Comparison of ENCODE assay signal across 1 cellular context in the genomic region with DNA sequence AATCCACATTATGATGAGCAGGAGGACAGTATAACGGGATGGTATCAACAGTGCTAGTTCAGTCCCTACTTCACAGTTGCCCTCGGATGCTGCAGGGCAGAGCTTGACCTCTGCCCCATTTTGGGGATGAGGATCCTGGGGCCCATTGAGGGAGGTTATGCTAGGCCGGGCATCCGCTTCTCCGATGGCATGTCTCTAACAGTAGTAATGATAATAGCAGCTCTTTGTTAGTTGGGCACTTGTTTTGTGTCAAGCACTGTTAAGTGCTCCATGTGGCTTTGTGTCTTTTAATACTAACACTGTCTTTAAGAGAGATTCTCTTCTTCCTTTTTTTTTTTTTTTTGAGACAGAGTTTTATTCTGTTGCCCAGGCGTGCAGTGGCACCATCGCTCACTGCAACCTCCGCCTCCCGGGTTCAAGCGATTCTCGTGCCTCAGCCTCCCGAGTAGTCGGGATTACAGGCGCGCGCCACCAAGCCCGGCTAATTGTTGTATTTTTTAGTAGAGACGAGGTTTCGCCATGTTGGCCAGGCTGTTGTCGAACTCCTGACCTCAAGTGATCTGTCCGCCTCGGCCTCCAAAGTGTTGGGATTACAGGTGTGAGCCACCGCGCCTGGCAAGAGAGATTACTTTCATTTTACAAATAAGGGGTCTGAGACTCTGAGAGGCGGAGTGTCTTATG.
TF ChIP-seq lines count a peak whose summit lies in the region.

No MANE protein-coding gene starts in this region.

TF ChIP-seq in H1, 55 proteins besides CTCF, POLR2A, EP300 and RAD21:
- TF ChIP-seq BCL11A (IDR thresholded peaks at IDR 0.05; ENCODE audit: low read depth in 2 of 2, low read length in 2 of 2) (no peak), ZNF274 (IDR thresholded peaks at IDR 0.05; ENCODE audit: borderline replicate concordance, extremely low read depth, low read length) (no peak), TAF7 (optimal IDR thresholded peaks at IDR 0.05; ENCODE audit: borderline replicate concordance, low read depth, low read length) (no peak), SUZ12 (IDR thresholded peaks at IDR 0.05; ENCODE audit: low read length) (no peak), HDAC6 (IDR thresholded peaks at IDR 0.05; ENCODE audit: low read depth, low read length) (no peak), CEBPB (IDR thresholded peaks at IDR 0.05; ENCODE audit: low read depth, low read length) (no peak), ASH2L (IDR thresholded peaks at IDR 0.05; ENCODE audit: low read length) (no peak), SIN3A (conservative IDR thresholded peaks at IDR 0.05 in 1 of 2, IDR thresholded peaks at IDR 0.05 in 1 of 2; ENCODE audit: low read depth in 1 of 2, low read length in 2 of 2) (no peak), TCF12 (IDR thresholded peaks at IDR 0.05; ENCODE audit: low read depth, low read length) (no peak), RBBP5 (IDR thresholded peaks at IDR 0.05; ENCODE audit: borderline replicate concordance, low read depth, low read length) (no peak), YY1 (IDR thresholded peaks at IDR 0.05; ENCODE audit: low read depth, low read length) (no peak), RXRA (IDR thresholded peaks at IDR 0.05; ENCODE audit: insufficient read depth, low read depth, low read length) (no peak), GTF2F1 (IDR thresholded peaks at IDR 0.05; ENCODE audit: borderline replicate concordance, low read depth, low read length) (no peak), SP1 (IDR thresholded peaks at IDR 0.05; ENCODE audit: low read depth, low read length) (no peak), RNF2 (IDR thresholded peaks at IDR 0.05; ENCODE audit: borderline replicate concordance, low read depth, low read length, missing control alignments, poor library complexity, severe bottlenecking) (no peak), POLR2AphosphoS5 (IDR thresholded peaks at IDR 0.05; ENCODE audit: low read depth, low read length) (no peak), CBX8 (IDR thresholded peaks at IDR 0.05; ENCODE audit: borderline replicate concordance, low read depth, low read length) (no peak), EGR1 (IDR thresholded peaks at IDR 0.05; ENCODE audit: borderline replicate concordance, low read depth, low read length) (no peak), MAX (IDR thresholded peaks at IDR 0.05) (no peak), EZH2 (IDR thresholded peaks at IDR 0.05; ENCODE audit: low read depth, low read length, severe bottlenecking) (no peak)
TF ChIP-seq in H1: peak in this region for 0.
